9 cellular contexts compared by ENCODE assay signal in the genomic region with DNA sequence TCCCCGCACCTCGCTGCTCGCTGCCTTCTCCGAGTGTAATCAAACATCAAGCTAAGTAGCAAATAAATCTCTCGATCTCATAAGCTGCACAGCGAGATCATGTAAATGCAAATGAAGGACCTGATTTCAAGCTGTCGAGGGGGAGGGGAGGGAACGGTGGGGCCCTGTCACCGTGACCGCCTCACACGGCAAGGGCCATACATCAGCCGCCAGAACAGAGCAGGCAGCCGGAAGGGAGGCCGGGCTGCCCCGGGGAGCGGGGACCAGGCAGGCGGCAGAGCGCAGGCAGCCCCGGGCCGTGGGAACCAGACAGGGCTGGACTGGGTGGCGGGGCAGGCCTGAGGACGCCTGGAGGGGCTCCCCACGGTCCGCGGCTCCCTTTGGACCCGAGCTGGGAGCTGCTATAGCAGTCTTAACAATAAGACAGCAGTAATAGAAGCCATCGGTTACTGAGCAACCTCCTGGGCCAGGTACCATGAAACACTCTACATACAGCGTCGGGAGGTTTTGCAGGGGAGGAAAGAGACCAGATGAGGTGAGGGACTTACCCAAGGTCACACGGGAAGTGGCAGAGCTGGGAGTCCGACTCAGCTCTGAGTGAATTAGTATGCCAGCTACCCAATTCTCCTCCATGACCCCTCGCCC.
DNase-seq lines count a peak whose midpoint lies in the region; ATAC-seq and TF ChIP-seq lines count a peak whose summit lies in the region.
"Had no signal": no experiment of that assay in that cellular context is flagged by ENCODE, and none has a peak within 500 bp of the region (broad histone marks: within the 10 kb centered on the region; RNA-seq: fewer than 3 reads in every experiment).

No MANE protein-coding gene starts in this region.

- H3K4me1 Mint-ChIP-seq in effector memory CD8-positive, alpha-beta T cell (ENCODE audit: low read depth in 2 of 2): peaks cover 26 to 30% of the 10 kb centered on the region in 2 donors

- peak overlapping the region; percentile 59 to 67 for H3K4me3 Mint-ChIP-seq in effector memory CD8-positive, alpha-beta T cell

- no peaks in the 10 kb centered on the region for H3K9me2 ChIP-seq in MM.1S (replicated peaks; ENCODE audit: insufficient read depth, low read length)

- H3K27me3 ChIP-seq in MM.1S (replicated peaks; ENCODE audit: insufficient read depth, low read length): peaks cover 92% of the 10 kb centered on the region

- DNase-seq in NCI-H510A treated with DMSO at 0.1 percent for 48 hours (lab: John Stamatoyannopoulos, UW) (peak; percentile 49), epidermal melanocyte (ENCODE audit: insufficient read length, low spot score) (no peak), NOMO-1 (lab: John Stamatoyannopoulos, UW; ENCODE audit: unreplicated experiment in 2 of 2) (no peak), MM.1S (no peak)
- DNase-seq in activated CD8-positive, alpha-beta memory T cell treated with anti-CD3 and anti-CD28 coated beads for 24 hours: peak; percentile 74
- peak; percentile 55 to 58 (median 56) for DNase-seq in effector memory CD8-positive, alpha-beta T cell
- DNase-seq in stimulated activated CD8-positive, alpha-beta memory T cell treated with anti-CD3 and anti-CD28 coated beads, Interleukin-15, amount 100 ng/mL, for 48 hours (ENCODE audit: low read depth in 2 of 2): peak; percentile 44 to 58
- DNase-seq: brain microvascular endothelial cell had no signal

- ATAC-seq in effector memory CD8-positive, alpha-beta T cell (replicated peaks): peak; percentile 84
- ATAC-seq in HG03521 (IDR thresholded peaks at IDR 0.05; ENCODE audit: unreplicated experiment): no peak

- no peak overlapping the region for H3K4me3 ChIP-seq in MM.1S (ENCODE audit: low read length)

- no peaks in the 10 kb centered on the region for H3K9me3 ChIP-seq in MM.1S (replicated peaks; ENCODE audit: insufficient read depth, low read length)

- no peaks in the 10 kb centered on the region for H3K79me2 ChIP-seq in MM.1S (ENCODE audit: low read length)

- H3K27ac Mint-ChIP-seq in effector memory CD8-positive, alpha-beta T cell: peak overlapping the region; percentile 86 to 92

- no peaks in the 10 kb centered on the region for H3K36me3 ChIP-seq in MM.1S (replicated peaks; ENCODE audit: insufficient read depth, low read length)
- H3K36me3 ChIP-seq: brain microvascular endothelial cell had no signal

- no peaks in the 10 kb centered on the region for H3K4me1 ChIP-seq in MM.1S (ENCODE audit: low read length)

- H3K9me3 Mint-ChIP-seq in effector memory CD8-positive, alpha-beta T cell: no peaks in the 10 kb centered on the region

- H3K27ac ChIP-seq in MM.1S (ENCODE audit: low read length): no peak overlapping the region
- H3K27ac ChIP-seq: brain microvascular endothelial cell had no signal

- no peak overlapping the region for H3K9ac ChIP-seq in MM.1S (ENCODE audit: low read length)

- TF ChIP-seq CTCF in MM.1S (IDR thresholded peaks at IDR 0.05; ENCODE audit: low read length): no peak

- no peak overlapping the region for H3K4me2 ChIP-seq in MM.1S (ENCODE audit: low read depth, low read length)

- H3K36me3 Mint-ChIP-seq in effector memory CD8-positive, alpha-beta T cell (ENCODE audit: insufficient read depth): peaks cover 18% of the 10 kb centered on the region

- H4K20me1 ChIP-seq in MM.1S (ENCODE audit: insufficient read depth, low read length): no peaks in the 10 kb centered on the region

- H3K27me3 Mint-ChIP-seq in effector memory CD8-positive, alpha-beta T cell: peaks cover 22 to 55% of the 10 kb centered on the region in 2 donors

- H3F3A ChIP-seq in MM.1S (ENCODE audit: insufficient read depth, low read length): no peaks in the 10 kb centered on the region

- no peak overlapping the region for H2AFZ ChIP-seq in MM.1S (ENCODE audit: low read length)

Comparison
In these comparisons a context has a peak if more than half of its experiments do, and no peak if none do; other contexts are left out.
1. DNase-seq: peak in NCI-H510A treated with DMSO at 0.1 percent for 48 hours (single experiment), activated CD8-positive, alpha-beta memory T cell treated with anti-CD3 and anti-CD28 coated beads for 24 hours (single experiment), effector memory CD8-positive, alpha-beta T cell (3 of 3) and stimulated activated CD8-positive, alpha-beta memory T cell treated with anti-CD3 and anti-CD28 coated beads, Interleukin-15, amount 100 ng/mL, for 48 hours (2 of 2); none in epidermal melanocyte (single experiment), NOMO-1 (0 of 2) and MM.1S (single experiment).